Comparison of ENCODE assay signal across 15 cellular contexts in the genomic region with DNA sequence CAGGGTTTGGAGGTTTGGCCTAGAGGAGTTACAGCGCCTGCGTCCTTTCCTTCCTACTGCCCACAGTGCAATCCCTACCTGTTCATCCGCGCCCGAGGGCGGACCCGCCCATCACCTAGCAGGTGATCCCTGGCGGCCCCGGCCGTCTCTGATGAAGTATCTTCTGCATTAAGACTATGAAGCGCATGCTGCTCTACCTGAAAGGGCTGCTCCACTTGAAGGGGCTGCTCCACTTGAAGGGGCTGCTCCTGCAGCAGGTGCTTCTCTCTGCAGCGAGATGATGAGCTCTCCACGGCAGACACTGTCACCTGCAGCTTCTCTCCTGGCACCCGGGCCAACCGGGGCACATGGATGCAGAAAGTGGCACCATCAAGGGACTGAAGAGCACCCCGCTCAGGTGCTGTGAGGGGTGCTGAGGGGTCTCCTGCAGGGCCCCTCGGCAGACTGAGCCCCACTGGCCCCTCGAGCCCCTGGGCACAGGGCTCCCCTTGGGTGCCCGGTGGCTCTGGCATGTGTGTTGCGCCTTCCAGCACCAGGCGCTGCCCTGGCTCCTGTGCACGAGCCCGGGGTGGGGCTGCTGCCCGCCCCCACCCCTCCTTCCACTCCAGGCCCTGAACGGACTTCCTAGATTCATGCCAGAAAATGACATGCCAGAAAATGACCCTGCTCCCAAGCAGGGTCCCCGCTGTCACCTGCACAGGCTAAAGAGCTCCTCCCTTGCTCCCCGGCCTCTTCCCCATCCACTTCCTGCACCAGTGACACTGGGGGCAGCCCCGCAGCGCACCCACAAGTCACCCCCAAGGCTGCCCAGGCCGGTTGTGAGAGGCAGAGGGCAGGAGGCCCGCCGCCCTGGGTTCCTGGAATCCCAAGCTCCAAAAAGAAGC. TPM values are rescaled to one million over a fixed set of nuclear protein-coding genes. Genes with fewer than 3 reads are reported as not detected.
DNase-seq lines count a peak whose midpoint lies in the region; ATAC-seq, FAIRE-seq and TF ChIP-seq lines count a peak whose summit lies in the region.
"Had no signal": no experiment of that assay in that cellular context is flagged by ENCODE, and none has a peak within 500 bp of the region (broad histone marks: within the 10 kb centered on the region; RNA-seq: fewer than 3 reads in every experiment).

No MANE protein-coding gene starts in this region.

- intact Hi-C loops in CD14-positive monocyte (cut with micrococcal nuclease) = loop anchor here in 1 of 2 donors (5.0 kb wide), 1 partner anchor 72 kb away; no protein-coding TSS in a partner anchor

- no peak for TF ChIP-seq POLR2A in GM12891 (IDR thresholded peaks at IDR 0.05; ENCODE audit: low read depth, low read length)

- peaks cover 38 to 43% of the 10 kb centered on the region in 2 donors for H3K36me3 Mint-ChIP-seq in CD14-positive monocyte
- H3K36me3 Mint-ChIP-seq in activated T-helper 17 cell treated with anti-CD3 and anti-CD28 coated beads, Interleukin-2, amount 50 U/mL, for 72 hours (ENCODE audit: low read depth) = peaks cover 31% of the 10 kb centered on the region
- peaks cover 47% of the 10 kb centered on the region for H3K36me3 Mint-ChIP-seq in mesothelial cell of epicardium

- no peak overlapping the region for H3K27ac Mint-ChIP-seq in CD14-positive monocyte
- H3K27ac Mint-ChIP-seq in activated T-helper 17 cell treated with anti-CD3 and anti-CD28 coated beads, Interleukin-2, amount 50 U/mL, for 72 hours = no peak overlapping the region
- H3K27ac Mint-ChIP-seq in mesothelial cell of epicardium = peak overlapping the region; percentile 25

- no peak for FAIRE-seq in GM12891 (lab: Jason Lieb, UNC)
- FAIRE-seq: keratinocyte had no signal

- H3K4me3 Mint-ChIP-seq in CD14-positive monocyte = peak overlapping the region; percentile 63 to 81
- H3K4me3 Mint-ChIP-seq in activated T-helper 17 cell treated with anti-CD3 and anti-CD28 coated beads, Interleukin-2, amount 50 U/mL, for 72 hours = peak overlapping the region; percentile 43
- H3K4me3 Mint-ChIP-seq in mesothelial cell of epicardium = no peak overlapping the region

- H3K27me3 Mint-ChIP-seq in CD14-positive monocyte (ENCODE audit: low read depth in 3 of 3) (peaks cover 36 to 47% (median 41%) of the 10 kb centered on the region in 3 donors), mesothelial cell of epicardium (ENCODE audit: low read depth) (no peaks in the 10 kb centered on the region)
- H3K27me3 Mint-ChIP-seq in activated T-helper 17 cell treated with anti-CD3 and anti-CD28 coated beads, Interleukin-2, amount 50 U/mL, for 72 hours = no peaks in the 10 kb centered on the region

- DNase-seq in CD14-positive monocyte (ENCODE audit: low spot score) (no peak), GM12891 (ENCODE audit: insufficient read length, low spot score) (peak; percentile 53), mesothelial cell of epicardium (ENCODE audit: low spot score in 2 of 2, unreplicated experiment in 2 of 2) (no peak), germinal center (ENCODE audit: low spot score) (no peak), T1000 (lab: John Stamatoyannopoulos, UW) (no peak)
- DNase-seq: activated CD4-positive, CD25-positive, alpha-beta regulatory T cell; effector CD8-positive, alpha-beta T cell; foreskin melanocyte; KG1; NCI-H187 treated with DMSO at 0.1 percent for 48 hours; SJCRH30 had no signal

- no peak for TF ChIP-seq CTCF in CD14-positive monocyte (IDR thresholded peaks at IDR 0.05)
- no peak for TF ChIP-seq CTCF in mesothelial cell of epicardium (IDR thresholded peaks at IDR 0.05; ENCODE audit: unreplicated experiment)

- H3K9me3 Mint-ChIP-seq in CD14-positive monocyte = peaks cover 0 to 12% (median 3%) of the 10 kb centered on the region in 7 donors
- H3K9me3 Mint-ChIP-seq in activated T-helper 17 cell treated with anti-CD3 and anti-CD28 coated beads, Interleukin-2, amount 50 U/mL, for 72 hours = no peaks in the 10 kb centered on the region
- H3K9me3 Mint-ChIP-seq in mesothelial cell of epicardium = no peaks in the 10 kb centered on the region

- no peak for ATAC-seq in activated T-helper 17 cell treated with anti-CD3 and anti-CD28 coated beads, Interleukin-2, amount 50 U/mL, for 72 hours (replicated peaks)
- ATAC-seq in HG03460 (IDR thresholded peaks at IDR 0.05; ENCODE audit: unreplicated experiment) (no peak), HG03378 (IDR thresholded peaks at IDR 0.05; ENCODE audit: unreplicated experiment) (no peak)

- H3K4me1 Mint-ChIP-seq in CD14-positive monocyte (peaks cover 11% of the 10 kb centered on the region), mesothelial cell of epicardium (peaks cover 3% of the 10 kb centered on the region)
- peaks cover 8% of the 10 kb centered on the region for H3K4me1 Mint-ChIP-seq in activated T-helper 17 cell treated with anti-CD3 and anti-CD28 coated beads, Interleukin-2, amount 50 U/mL, for 72 hours

TF ChIP-seq in GM12891, 5 proteins besides CTCF, POLR2A, EP300 and RAD21:
- no peak for TF ChIP-seq PAX5 (IDR thresholded peaks at IDR 0.05; ENCODE audit: insufficient read depth, low read length, severe bottlenecking)
- TF ChIP-seq POU2F2 (IDR thresholded peaks at IDR 0.05; ENCODE audit: low read depth, low read length) = no peak
- TF ChIP-seq TAF1 (IDR thresholded peaks at IDR 0.05; ENCODE audit: low read depth, low read length) = no peak
- TF ChIP-seq SPI1 (IDR thresholded peaks at IDR 0.05; ENCODE audit: low read depth, low read length) = no peak
- TF ChIP-seq POLR2AphosphoS5 (IDR thresholded peaks at IDR 0.05; ENCODE audit: low read depth, low read length) = no peak

RNA-seq across cellular contexts. Expression of gene WDR86, which starts 29.4 kb away (rescaled TPM):
- polyA plus RNA-seq in CD14-positive monocyte = under 1 TPM; 0.11 to 0.30 TPM
- 0.23 TPM for polyA plus RNA-seq in GM12891 (2012; ENCODE audit: low read depth, missing spikeins)
- under 1 TPM in 1 of 2 donors, not detected in 1; 0.45 TPM for total RNA-seq in activated T-helper 17 cell treated with anti-CD3 and anti-CD28 coated beads, Interleukin-2, amount 50 U/mL, for 72 hours
- total RNA-seq in mesothelial cell of epicardium = 259 to 274 TPM (median 266 TPM) in 3 replicates
- polyA plus RNA-seq: keratinocyte had no signal

RNA-seq across cellular contexts. Expression of gene NUB1, which starts 38.8 kb away (rescaled TPM):
- polyA plus RNA-seq in CD14-positive monocyte = 10 to 100 TPM; 37.2 to 39.2 TPM
- 40.5 TPM for polyA plus RNA-seq in GM12891 (2012; ENCODE audit: low read depth, missing spikeins)
- total RNA-seq in activated T-helper 17 cell treated with anti-CD3 and anti-CD28 coated beads, Interleukin-2, amount 50 U/mL, for 72 hours = 10 to 100 TPM; 36.9 to 70.3 TPM
- total RNA-seq in mesothelial cell of epicardium = 47.7 to 52.4 TPM (median 52.3 TPM) in 3 replicates

RNA-seq across cellular contexts. Expression of gene CRYGN, which starts 59.5 kb away (rescaled TPM):
- not detected for polyA plus RNA-seq in CD14-positive monocyte
- not detected for polyA plus RNA-seq in GM12891 (2012; ENCODE audit: low read depth, missing spikeins)
- not detected for total RNA-seq in activated T-helper 17 cell treated with anti-CD3 and anti-CD28 coated beads, Interleukin-2, amount 50 U/mL, for 72 hours
- total RNA-seq in mesothelial cell of epicardium = 9.4 to 12.2 TPM (median 10.5 TPM) in 3 replicates
- total RNA-seq: SJCRH30 had no signal
- polyA plus RNA-seq: keratinocyte had no signal

Comparison
In these comparisons a context has a peak if more than half of its experiments do, and no peak if none do; other contexts are left out.
1. RNA of gene WDR86, which starts 29.4 kb away (total RNA-seq): 259 to 274 TPM in mesothelial cell of epicardium; 0.45 TPM in activated T-helper 17 cell treated with anti-CD3 and anti-CD28 coated beads, Interleukin-2, amount 50 U/mL, for 72 hours; every median in the first group is over 100 times any median in the second.